Comparison of ENCODE assay signal across 21 cellular contexts in the genomic region with DNA sequence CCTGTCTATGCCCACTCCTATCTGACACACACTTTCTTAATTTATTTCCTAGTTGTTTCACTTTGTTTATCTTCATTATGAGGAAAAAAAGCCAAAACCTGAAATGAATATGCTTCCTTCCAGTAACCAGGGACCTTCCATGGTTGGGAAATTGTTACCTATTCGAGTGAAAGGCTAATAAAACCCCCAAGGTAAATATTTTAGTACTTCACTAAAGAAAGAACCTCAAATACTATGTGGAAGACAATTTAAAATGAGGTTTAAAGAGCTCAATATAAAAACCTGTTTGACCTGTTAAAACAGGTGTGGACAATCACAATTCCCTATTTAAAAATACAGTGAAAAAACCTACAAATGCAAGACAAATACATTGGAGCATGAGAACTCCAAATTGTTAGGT.
A peak's percentile ranks its signal among the peaks of the same experiment; 100 is the strongest.
DNase-seq lines count a peak whose midpoint lies in the region; FAIRE-seq and TF ChIP-seq lines count a peak whose summit lies in the region.
"Had no signal": no experiment of that assay in that cellular context is flagged by ENCODE, and none has a peak within 500 bp of the region (broad histone marks: within the 10 kb centered on the region; RNA-seq: fewer than 3 reads in every experiment).

No MANE protein-coding gene starts in this region.

- peak overlapping the region in 3 of 4 donors; percentile 77 to 88 (median 84) for H3K27ac ChIP-seq in esophagus squamous epithelium
- peak overlapping the region; percentile 73 to 83 (median 80) for H3K27ac ChIP-seq in transverse colon
- no peak overlapping the region for H3K27ac ChIP-seq in coronary artery
- H3K27ac ChIP-seq: HL-60 had no signal

- WGBS in esophagus squamous epithelium, 2 donors = 21 to 30% methylated on average over 1 of the region's 1 CpG
- WGBS in transverse colon (ENCODE audit: low coverage in 1 of 2), 2 donors = 14 to 32% methylated on average over 1 of the region's 1 CpG

- DNase-seq in NCI-H2196 (lab: John Stamatoyannopoulos, UW; ENCODE audit: unreplicated experiment) (peak; percentile 42), NCI-H2196 treated with DMSO at 0.1 percent for 48 hours (lab: John Stamatoyannopoulos, UW; ENCODE audit: unreplicated experiment) (no peak), NCI-H345 treated with DMSO at 0.1 percent for 48 hours (lab: John Stamatoyannopoulos, UW; ENCODE audit: unreplicated experiment) (peak; percentile 34), esophagus squamous epithelium (lab: John Stamatoyannopoulos, UW) (no peak), transverse colon (no peak), coronary artery (ENCODE audit: low spot score) (no peak), cerebellar nuclear complex (lab: John Stamatoyannopoulos, UW) (no peak), GM12891 (ENCODE audit: insufficient read length, low spot score) (no peak)
- DNase-seq: 8988T; activated CD8-positive, alpha-beta memory T cell treated with anti-CD3 and anti-CD28 coated beads, Interleukin-2, amount 50 U/mL, for 4 hours; activated naive CD8-positive, alpha-beta T cell treated with anti-CD3 and anti-CD28 coated beads, Interleukin-2, amount 10 ng/mL, durations not matched to agents 7 days and 5 days; CD8-positive, alpha-beta T cell; effector memory CD4-positive, alpha-beta T cell; EL; kidney glomerular epithelial cell; NCI-H1436 treated with DMSO at 0.1 percent for 48 hours; NCI-H2227 treated with DMSO at 0.1 percent for 48 hours; stimulated activated CD4-positive, alpha-beta T cell treated with anti-CD3 and anti-CD28 coated beads, Interleukin-4, amount 100 ng/mL, for 24 hours; T-helper 9 cell; trophoblast cell had no signal

- H3K9me3 ChIP-seq in esophagus squamous epithelium (no peaks in the 10 kb centered on the region), transverse colon (no peaks in the 10 kb centered on the region)

- H3K4me3 ChIP-seq in esophagus squamous epithelium (peak overlapping the region in 1 of 4 donors; percentile 3), transverse colon (no peak overlapping the region), coronary artery (no peak overlapping the region)

- H3K4me1 ChIP-seq in esophagus squamous epithelium (peaks cover 0 to 31% (median 0%) of the 10 kb centered on the region in 3 donors), transverse colon (peaks cover 0 to 43% (median 18%) of the 10 kb centered on the region in 4 donors)

- no peak for TF ChIP-seq CTCF in esophagus squamous epithelium (IDR thresholded peaks at IDR 0.05)
- no peak for TF ChIP-seq CTCF in transverse colon (IDR thresholded peaks at IDR 0.05)
- TF ChIP-seq CTCF in coronary artery (IDR thresholded peaks at IDR 0.05) = no peak

- in situ Hi-C loops in transverse colon (cut with MboI; ENCODE audit: low pct_ligation_motif_present in 1 of 4, low pct_unique_long_range_greater_than_20kb in 1 of 4, low sequenced_read_pairs in 3 of 4) = no loop called here

- FAIRE-seq in GM12891 (lab: Jason Lieb, UNC) = no peak

- no peak for TF ChIP-seq POLR2A in esophagus squamous epithelium (IDR thresholded peaks at IDR 0.05)
- TF ChIP-seq POLR2A in transverse colon (IDR thresholded peaks at IDR 0.05) = no peak
- TF ChIP-seq POLR2A in GM12891 (IDR thresholded peaks at IDR 0.05; ENCODE audit: low read depth, low read length) = no peak

- no peak for TF ChIP-seq EP300 in transverse colon (IDR thresholded peaks at IDR 0.05; ENCODE audit: low read depth)

- H3K27me3 ChIP-seq in esophagus squamous epithelium (no peaks in the 10 kb centered on the region), transverse colon (no peaks in the 10 kb centered on the region)

- intact Hi-C loops in esophagus squamous epithelium (cut with DNase I) = no loop called here
- intact Hi-C loops in transverse colon (cut with DNase I; ENCODE audit: low total_unique reads) = no loop called here

- H3K36me3 ChIP-seq in esophagus squamous epithelium (no peaks in the 10 kb centered on the region), transverse colon (no peaks in the 10 kb centered on the region)

TF ChIP-seq in GM12891, 5 proteins besides CTCF, POLR2A, EP300 and RAD21:
- TF ChIP-seq SPI1 (IDR thresholded peaks at IDR 0.05; ENCODE audit: low read depth, low read length) (no peak), POU2F2 (IDR thresholded peaks at IDR 0.05; ENCODE audit: low read depth, low read length) (no peak), POLR2AphosphoS5 (IDR thresholded peaks at IDR 0.05; ENCODE audit: low read depth, low read length) (no peak), PAX5 (IDR thresholded peaks at IDR 0.05; ENCODE audit: insufficient read depth, low read length, severe bottlenecking) (no peak), TAF1 (IDR thresholded peaks at IDR 0.05; ENCODE audit: low read depth, low read length) (no peak)

Comparison
In these comparisons a context has a peak if more than half of its experiments do, and no peak if none do; other contexts are left out.
1. DNase-seq: peak in NCI-H2196 (single experiment) and NCI-H345 treated with DMSO at 0.1 percent for 48 hours (single experiment); none in NCI-H2196 treated with DMSO at 0.1 percent for 48 hours (single experiment), esophagus squamous epithelium (single experiment), transverse colon (single experiment), coronary artery (single experiment), cerebellar nuclear complex (0 of 2) and GM12891 (single experiment).
2. H3K27ac ChIP-seq: peak in esophagus squamous epithelium (3 of 4) and transverse colon (4 of 4); none in coronary artery (0 of 2).